Comparison of ENCODE assay signal across 1 cellular context in genomic region chr12:31626270-31626669, GRCh38.
A peak's percentile ranks its signal among the peaks of the same experiment; 100 is the strongest.
TF ChIP-seq lines count a peak whose summit lies in the region.

No MANE protein-coding gene starts in this region.

TF ChIP-seq in Ishikawa, 13 proteins besides CTCF, POLR2A, EP300 and RAD21 (continued from another document):
- TF ChIP-seq USF1 (IDR thresholded peaks at IDR 0.05): 0 out of 2 replicates have a peak, but pooled peaks have one; percentile 23
